23 cellular contexts compared by ENCODE assay signal in the genomic region with DNA sequence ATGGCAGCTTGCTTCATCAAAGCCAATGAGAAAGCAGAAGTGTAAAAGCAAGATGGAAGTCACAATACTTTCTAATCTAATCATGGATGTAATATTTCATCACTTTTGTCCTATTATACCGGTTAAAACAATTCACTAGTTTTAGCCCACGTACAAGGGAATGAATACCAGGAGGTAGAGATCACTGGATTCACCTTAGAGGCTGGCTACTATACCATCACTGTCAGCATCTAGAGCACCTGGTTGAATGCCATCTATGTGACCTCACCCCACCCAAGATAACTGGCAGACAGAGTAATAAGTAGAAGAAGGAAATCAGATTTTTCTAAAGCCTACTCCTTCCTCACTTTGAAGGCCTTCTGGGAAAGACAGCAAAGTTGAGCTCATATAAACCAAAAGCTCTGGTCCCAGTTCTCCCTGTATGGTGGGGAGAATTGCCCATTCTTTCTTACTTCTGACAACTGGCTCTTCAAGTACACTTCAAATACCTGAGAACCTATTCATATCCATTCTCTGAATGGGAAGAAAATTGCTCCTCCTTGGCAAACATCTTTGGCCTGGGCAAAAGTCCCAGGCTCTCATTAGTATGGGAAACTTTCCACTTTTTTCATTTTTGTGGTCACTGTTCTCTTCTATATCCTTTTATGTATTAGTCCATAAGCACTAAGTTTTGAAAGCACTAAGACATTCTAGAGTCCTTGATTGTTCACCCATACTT. TPM values are rescaled to one million over a fixed set of nuclear protein-coding genes. Genes with fewer than 3 reads are reported as not detected.
"Had no signal": no experiment of that assay in that cellular context is flagged by ENCODE, and none has a peak within 500 bp of the region (broad histone marks: within the 10 kb centered on the region; RNA-seq: fewer than 3 reads in every experiment).

No MANE protein-coding gene starts in this region.

- H3K9me3 ChIP-seq: ascending aorta, colonic mucosa, transverse colon had no signal

- H3K4me3 ChIP-seq: ascending aorta, cardiac muscle cell, colonic mucosa, transverse colon had no signal

- H3K9me3 Mint-ChIP-seq: activated naive CD4-positive, alpha-beta T cell treated with anti-CD3 and anti-CD28 coated beads for 36 hours; activated T-helper 2 cell treated with anti-CD3 and anti-CD28 coated beads, Interferon-gamma antibody, Interleukin-2, Interleukin-4, amounts not matched to agents 10 μg/mL and 5 μg/mL and 100 μg/mL, durations not matched to agents 14 hours and 24 hours and 36 hours; natural killer cell treated with Interleukin-12 subunit alpha and Interleukin-12 subunit beta and Interleukin-15 and Interleukin-18, amount 100 ng/mL, for 72 hours had no signal

- DNase-seq: activated CD4-positive, alpha-beta T cell treated with anti-CD3 and anti-CD28 coated beads for 1 hour; activated CD4-positive, alpha-beta T cell treated with anti-CD3 and anti-CD28 coated beads, Interleukin-2, amount 50 U/mL, for 4 hours; activated naive CD4-positive, alpha-beta T cell treated with anti-CD3 and anti-CD28 coated beads for 36 hours; activated naive CD8-positive, alpha-beta T cell treated with anti-CD3 and anti-CD28 coated beads, Interleukin-2, amount 50 U/mL, for 24 hours; activated T-cell treated with anti-CD3 and anti-CD28 coated beads, Interleukin-2, amount 50 U/mL, for 1 hour; colonic mucosa; foreskin fibroblast; glutamatergic neuron; hypothalamus; kidney; stimulated activated CD4-positive, alpha-beta T cell treated with anti-CD3 and anti-CD28 coated beads, Interleukin-15, amount 100 ng/mL, for 24 hours; stimulated activated CD4-positive, alpha-beta T cell treated with anti-CD3 and anti-CD28 coated beads, Interleukin-4, amount 100 ng/mL, for 1 hour; stimulated activated naive B cell treated with anti-CD40 and anti-IgM and Interleukin-4, amounts not matched to agents 10 μg/mL and 1 μg/mL and 100 μg/mL, for 72 hours; T-helper 9 cell; transverse colon had no signal

- H3K36me3 Mint-ChIP-seq: natural killer cell treated with Interleukin-12 subunit alpha and Interleukin-12 subunit beta and Interleukin-15 and Interleukin-18, amount 100 ng/mL, for 72 hours; stimulated activated naive B cell treated with anti-CD40 and anti-IgM and Interleukin-4, amounts not matched to agents 10 μg/mL and 1 μg/mL and 100 μg/mL, for 72 hours had no signal

- H3K27ac Mint-ChIP-seq: activated naive CD4-positive, alpha-beta T cell treated with anti-CD3 and anti-CD28 coated beads for 36 hours; activated naive CD8-positive, alpha-beta T cell treated with anti-CD3 and anti-CD28 coated beads, Interleukin-2, amount 50 U/mL, for 24 hours; activated T-helper 2 cell treated with anti-CD3 and anti-CD28 coated beads, Interferon-gamma antibody, Interleukin-2, Interleukin-4, amounts not matched to agents 10 μg/mL and 5 μg/mL and 100 μg/mL, durations not matched to agents 14 hours and 24 hours and 36 hours; natural killer cell treated with Interleukin-12 subunit alpha and Interleukin-12 subunit beta and Interleukin-15 and Interleukin-18, amount 100 ng/mL, for 72 hours; stimulated activated naive B cell treated with anti-CD40 and anti-IgM and Interleukin-4, amounts not matched to agents 10 μg/mL and 1 μg/mL and 100 μg/mL, for 72 hours had no signal

- H3K27ac ChIP-seq: ascending aorta, cardiac muscle cell, colonic mucosa, transverse colon had no signal

- H3K27me3 Mint-ChIP-seq: natural killer cell treated with Interleukin-12 subunit alpha and Interleukin-12 subunit beta and Interleukin-15 and Interleukin-18, amount 100 ng/mL, for 72 hours had no signal

- H3K27me3 ChIP-seq: ascending aorta, cardiac muscle cell, colonic mucosa, transverse colon had no signal

- H3K4me1 Mint-ChIP-seq: activated naive CD8-positive, alpha-beta T cell treated with anti-CD3 and anti-CD28 coated beads, Interleukin-2, amount 50 U/mL, for 24 hours; stimulated activated naive B cell treated with anti-CD40 and anti-IgM and Interleukin-4, amounts not matched to agents 10 μg/mL and 1 μg/mL and 100 μg/mL, for 72 hours had no signal

- H3K4me1 ChIP-seq: ascending aorta, colonic mucosa, transverse colon had no signal

- H3K4me3 Mint-ChIP-seq: activated naive CD4-positive, alpha-beta T cell treated with anti-CD3 and anti-CD28 coated beads for 36 hours; activated naive CD8-positive, alpha-beta T cell treated with anti-CD3 and anti-CD28 coated beads, Interleukin-2, amount 50 U/mL, for 24 hours; natural killer cell treated with Interleukin-12 subunit alpha and Interleukin-12 subunit beta and Interleukin-15 and Interleukin-18, amount 100 ng/mL, for 72 hours; stimulated activated naive B cell treated with anti-CD40 and anti-IgM and Interleukin-4, amounts not matched to agents 10 μg/mL and 1 μg/mL and 100 μg/mL, for 72 hours had no signal

- H3K36me3 ChIP-seq: ascending aorta, cardiac muscle cell, colonic mucosa, transverse colon had no signal

RNA-seq across cellular contexts. Expression of a gene that starts 24.8 kb away (rescaled TPM):
- total RNA-seq: activated naive CD4-positive, alpha-beta T cell treated with anti-CD3 and anti-CD28 coated beads for 36 hours; activated T-helper 2 cell treated with anti-CD3 and anti-CD28 coated beads, Interferon-gamma antibody, Interleukin-2, Interleukin-4, amounts not matched to agents 10 μg/mL and 5 μg/mL and 100 μg/mL, durations not matched to agents 14 hours and 24 hours and 36 hours; ascending aorta; esophagus mucosa; kidney; mesenteric fat pad; natural killer cell treated with Interleukin-12 subunit alpha and Interleukin-12 subunit beta and Interleukin-15 and Interleukin-18, amount 100 ng/mL, for 72 hours; renal cortical epithelial cell; skeletal muscle tissue had no signal
